Comparison of ENCODE assay signal across 8 cellular contexts in genomic region chr3:47161983-47162694, GRCh38. TPM values are rescaled to one million over a fixed set of nuclear protein-coding genes. Genes with fewer than 3 reads are reported as not detected.
DNase-seq lines count a peak whose midpoint lies in the region; ATAC-seq and TF ChIP-seq lines count a peak whose summit lies in the region.

No MANE protein-coding gene starts in this region.

- DNase-seq in Caco-2, result no peak
- peak; percentile 22 for DNase-seq in NB4 (ENCODE audit: low read depth)
- DNase-seq in effector memory CD8-positive, alpha-beta T cell, result no peak
- DNase-seq in neuronal stem cell (ENCODE audit: low spot score), result no peak
- DNase-seq in ureter (ENCODE audit: low spot score), result no peak
- DNase-seq in stimulated activated CD4-positive, alpha-beta T cell treated with anti-CD3 and anti-CD28 coated beads, Interleukin-2, amount 100 ng/mL, for 24 hours, result no peak
- no peak for DNase-seq in posterior vena cava (ENCODE audit: low spot score)

- no peak overlapping the region for H2BK15ac ChIP-seq in neuronal stem cell (ENCODE audit: low read length)

- H2AFZ ChIP-seq in neuronal stem cell (ENCODE audit: low read length), result no peak overlapping the region

- no peak for ATAC-seq in effector memory CD8-positive, alpha-beta T cell (replicated peaks)
- no peak for ATAC-seq in HG03139 (IDR thresholded peaks at IDR 0.05; ENCODE audit: unreplicated experiment)

- H3K18ac ChIP-seq in neuronal stem cell (ENCODE audit: low read length), result no peak overlapping the region

- TF ChIP-seq CTCF in Caco-2 (IDR thresholded peaks at IDR 0.05; ENCODE audit: insufficient read depth in 1 of 2, low read depth in 1 of 2, low read length in 1 of 2, severe bottlenecking in 1 of 2, unreplicated experiment in 1 of 2) (no peak), NB4 (IDR thresholded peaks at IDR 0.05; ENCODE audit: low read depth, low read length) (no peak)

- intact Hi-C loops in Caco-2 (cut with micrococcal nuclease; ENCODE audit: unreplicated experiment), result loop anchor here (5.0 kb wide), 1 partner anchor 120 kb away; the partner anchor contains the start of genes KIF9 and KLHL18
- intact Hi-C loops in posterior vena cava (cut with DNase I), result loop anchor here in 1 of 2 donors (10.0 kb wide), 1 partner anchor 237 kb away; no protein-coding TSS in a partner anchor

- H3K9me3 ChIP-seq in Caco-2, result no peaks in the 10 kb centered on the region
- no peaks in the 10 kb centered on the region for H3K9me3 ChIP-seq in neuronal stem cell (replicated peaks in 1 of 2; ENCODE audit: control insufficient read depth in 2 of 2, insufficient read depth in 1 of 2, low read depth in 1 of 2, low read length in 2 of 2)

- H4K8ac ChIP-seq in neuronal stem cell (ENCODE audit: low read depth, low read length), result no peak overlapping the region

- no peaks in the 10 kb centered on the region for H3K9me3 Mint-ChIP-seq in Caco-2 (ENCODE audit: unreplicated experiment)
- no peaks in the 10 kb centered on the region for H3K9me3 Mint-ChIP-seq in effector memory CD8-positive, alpha-beta T cell

- H3K4me2 ChIP-seq in neuronal stem cell (ENCODE audit: insufficient read depth, low read length, poor library complexity, severe bottlenecking), result peak overlapping the region; percentile 85

- H3K4me1 ChIP-seq in Caco-2, result peaks cover 10% of the 10 kb centered on the region; the same call in 1 of the 2 replicates
- H3K4me1 ChIP-seq in neuronal stem cell (ENCODE audit: control insufficient read depth in 2 of 2, insufficient read depth in 1 of 2, low read depth in 1 of 2, low read length in 2 of 2), result peaks cover 3 to 4% of the 10 kb centered on the region in 2 donors

- no peak for TF ChIP-seq POLR2A in NB4 (IDR thresholded peaks at IDR 0.05; ENCODE audit: extremely low read depth, insufficient read length)

- H3K4me3 ChIP-seq in Caco-2 (ENCODE audit: low read depth, low read length) (peak overlapping the region; percentile 95), NB4 (ENCODE audit: low read depth, low read length) (peak overlapping the region; percentile 89), neuronal stem cell (ENCODE audit: low read length in 2 of 2) (peak overlapping the region in 1 of 2 donors; percentile 62)

- CTCF ChIA-PET in Caco-2 (lab: Charles Lee), result no interaction called here

- no peak overlapping the region for H3K4ac ChIP-seq in neuronal stem cell (ENCODE audit: low read length)

- H3K9ac ChIP-seq in neuronal stem cell (ENCODE audit: low read depth, low read length, poor library complexity), result no peak overlapping the region

- BruUV-seq in Caco-2 (replicated peaks; lab: Mats Ljungman, UMichigan), result no TSS peak

- H4K91ac ChIP-seq in neuronal stem cell (ENCODE audit: low read depth, low read length, poor library complexity), result no peak overlapping the region

- H3K4me3 Mint-ChIP-seq in Caco-2 (ENCODE audit: unreplicated experiment), result peak overlapping the region; percentile 78
- peak overlapping the region; percentile 84 to 96 for H3K4me3 Mint-ChIP-seq in effector memory CD8-positive, alpha-beta T cell

- H2BK5ac ChIP-seq in neuronal stem cell (ENCODE audit: low read length), result no peak overlapping the region

- peaks cover 13% of the 10 kb centered on the region for H3K36me3 Mint-ChIP-seq in Caco-2 (ENCODE audit: insufficient read depth, unreplicated experiment)
- H3K36me3 Mint-ChIP-seq in effector memory CD8-positive, alpha-beta T cell (ENCODE audit: insufficient read depth), result peaks cover 29% of the 10 kb centered on the region

- H3K27me3 Mint-ChIP-seq in Caco-2 (ENCODE audit: insufficient read depth, unreplicated experiment), result no peaks in the 10 kb centered on the region
- no peaks in the 10 kb centered on the region for H3K27me3 Mint-ChIP-seq in effector memory CD8-positive, alpha-beta T cell

- peaks cover under 1% of the 10 kb centered on the region for H3K79me1 ChIP-seq in neuronal stem cell (ENCODE audit: low read depth, low read length)

- no peak overlapping the region for H2BK12ac ChIP-seq in neuronal stem cell (ENCODE audit: low read length)

- no peak overlapping the region for H3K27ac ChIP-seq in neuronal stem cell (replicated peaks; ENCODE audit: low read length)

- POLR2A ChIA-PET in Caco-2 (lab: Charles Lee), result no interaction called here

- no peak overlapping the region for H2AK5ac ChIP-seq in neuronal stem cell (ENCODE audit: low read depth, low read length)

- H3K4me1 Mint-ChIP-seq in Caco-2 (ENCODE audit: low read depth, unreplicated experiment), result peaks cover 29% of the 10 kb centered on the region
- peaks cover 38 to 62% of the 10 kb centered on the region in 2 donors for H3K4me1 Mint-ChIP-seq in effector memory CD8-positive, alpha-beta T cell (ENCODE audit: low read depth in 2 of 2)

- H3K14ac ChIP-seq in neuronal stem cell (ENCODE audit: low read length), result no peak overlapping the region

- H3K36me3 ChIP-seq in Caco-2 (ENCODE audit: control insufficient read depth, insufficient read depth, low read length) (no peaks in the 10 kb centered on the region), neuronal stem cell (replicated peaks in 1 of 2; ENCODE audit: control insufficient read depth in 2 of 2, insufficient read depth in 2 of 2, low read length in 2 of 2) (peaks cover 0 to 4% of the 10 kb centered on the region in 2 donors)

- WGBS in neuronal stem cell (ENCODE audit: extremely low coverage in 2 of 2, insufficient read length in 2 of 2, insufficient replicate concordance in 1 of 2), 2 donors, result no CpG with 5 or more reads among the region's 4 CpGs

- H3K27ac Mint-ChIP-seq in Caco-2 (ENCODE audit: unreplicated experiment), result peak overlapping the region; percentile 81
- H3K27ac Mint-ChIP-seq in effector memory CD8-positive, alpha-beta T cell, result peak overlapping the region; percentile 95 to 98

- no peak overlapping the region for H3K23ac ChIP-seq in neuronal stem cell (ENCODE audit: low read depth, low read length, poor library complexity)

- no peak overlapping the region for H2BK120ac ChIP-seq in neuronal stem cell (ENCODE audit: low read depth, low read length)

- H3K27me3 ChIP-seq in Caco-2 (replicated peaks; ENCODE audit: control insufficient read depth, insufficient read depth, low read length), result no peaks in the 10 kb centered on the region
- H3K27me3 ChIP-seq in neuronal stem cell (ENCODE audit: control insufficient read depth in 3 of 3, insufficient read depth in 3 of 3, low read depth in 1 of 3, low read length in 3 of 3), result no peaks in the 10 kb centered on the region

RNA-seq across cellular contexts. Expression of gene SETD2, which starts 1.8 kb away (rescaled TPM):
- total RNA-seq in Caco-2 (2022) (47.6 and 48.8 TPM in 2 replicates), ureter (68.9 TPM), posterior vena cava (10 to 100 TPM; 38.3 to 49.3 TPM)
- polyA plus RNA-seq in neuronal stem cell (2013, experiment 1 of 2), result 19.7 TPM
- polyA plus RNA-seq in neuronal stem cell (2013, experiment 2 of 2), result 20.0 TPM
